ENCODE assay signal across 7 cellular contexts in the genomic region with DNA sequence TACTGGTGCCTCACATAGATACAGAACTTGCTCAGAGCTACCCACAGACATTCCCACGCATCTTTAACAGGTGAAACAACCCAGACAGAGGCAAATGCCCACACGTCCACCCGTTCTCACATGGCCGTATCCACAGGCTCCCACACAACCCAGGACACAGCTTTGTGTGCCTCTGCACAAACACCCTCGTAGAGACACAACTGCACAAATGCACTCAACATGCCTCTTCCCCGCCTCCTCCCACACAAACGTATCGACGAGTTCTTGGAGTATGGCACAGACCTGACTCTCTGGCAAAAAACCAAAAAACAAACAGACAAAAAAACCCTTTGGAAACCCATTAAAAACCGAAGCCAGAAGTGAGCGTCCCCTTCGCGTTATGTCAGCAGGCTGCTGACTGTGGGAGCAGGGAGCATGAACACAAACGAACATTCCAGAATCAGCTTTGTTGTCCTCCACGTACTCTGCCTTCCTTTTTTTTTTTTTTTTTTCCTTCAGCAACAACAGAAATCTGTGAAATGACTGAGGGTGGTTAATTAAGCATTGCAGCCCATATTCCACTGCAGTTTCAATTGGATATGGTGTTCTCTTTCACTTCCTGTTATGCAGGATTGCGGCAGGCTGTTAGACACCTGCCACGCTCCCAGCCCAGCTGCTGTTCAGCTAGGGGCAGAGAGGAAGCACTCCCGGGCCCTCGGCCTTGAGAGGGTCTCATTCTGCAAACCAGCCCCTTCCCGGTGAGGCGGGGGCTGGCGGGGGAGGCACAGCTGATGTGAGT.
DNase-seq lines count a peak whose midpoint lies in the region; ATAC-seq and TF ChIP-seq lines count a peak whose summit lies in the region.

No MANE protein-coding gene starts in this region.

- peak overlapping the region; percentile 20 for H3K4me3 Mint-ChIP-seq in activated CD4-positive, alpha-beta T cell treated with anti-CD3 and anti-CD28 coated beads, Interleukin-2, amount 10 ng/mL, durations not matched to agents 7 days and 5 days

- peaks cover 5% of the 10 kb centered on the region for H3K27me3 Mint-ChIP-seq in activated CD4-positive, alpha-beta T cell treated with anti-CD3 and anti-CD28 coated beads, Interleukin-2, amount 10 ng/mL, durations not matched to agents 7 days and 5 days

- H3K9me3 Mint-ChIP-seq in activated CD4-positive, alpha-beta T cell treated with anti-CD3 and anti-CD28 coated beads, Interleukin-2, amount 10 ng/mL, durations not matched to agents 7 days and 5 days = peaks cover 2% of the 10 kb centered on the region

- POLR2A ChIA-PET in activated CD4-positive, alpha-beta T cell treated with anti-CD3 and anti-CD28 coated beads, Interleukin-2, amount 10 ng/mL, durations not matched to agents 7 days and 5 days (lab: Charles Lee) = no interaction called here

- CTCF ChIA-PET in activated CD4-positive, alpha-beta T cell treated with anti-CD3 and anti-CD28 coated beads, Interleukin-2, amount 10 ng/mL, durations not matched to agents 7 days and 5 days (lab: Charles Lee) = interaction anchor here (0.9 to 2.1 kb wide), 4 partner anchors 11 to 19 kb away, joined by 3 to 8 read pairs (median 6); no protein-coding TSS in a partner anchor

- peak; percentile 80 for ATAC-seq in GM18520 (IDR thresholded peaks at IDR 0.05; ENCODE audit: unreplicated experiment)
- peak; percentile 88 for ATAC-seq in HG02571 (IDR thresholded peaks at IDR 0.05; ENCODE audit: unreplicated experiment)
- ATAC-seq in left ventricle myocardium superior = peak; percentile 85

- TF ChIP-seq CTCF in WERI-Rb-1 (IDR thresholded peaks at IDR 0.05; ENCODE audit: low read depth, low read length) = no peak

- peaks cover 7% of the 10 kb centered on the region for H3K36me3 Mint-ChIP-seq in activated CD4-positive, alpha-beta T cell treated with anti-CD3 and anti-CD28 coated beads, Interleukin-2, amount 10 ng/mL, durations not matched to agents 7 days and 5 days (ENCODE audit: low read depth)

- peak overlapping the region; percentile 83 for H3K27ac Mint-ChIP-seq in activated CD4-positive, alpha-beta T cell treated with anti-CD3 and anti-CD28 coated beads, Interleukin-2, amount 10 ng/mL, durations not matched to agents 7 days and 5 days

- H3K27ac ChIP-seq in WERI-Rb-1 = no peak overlapping the region

- H3K4me3 ChIP-seq in WERI-Rb-1 (ENCODE audit: low read depth, low read length) = no peak overlapping the region

- peaks cover 50% of the 10 kb centered on the region for H3K4me1 Mint-ChIP-seq in activated CD4-positive, alpha-beta T cell treated with anti-CD3 and anti-CD28 coated beads, Interleukin-2, amount 10 ng/mL, durations not matched to agents 7 days and 5 days

- H3K27me3 ChIP-seq in WERI-Rb-1 (ENCODE audit: insufficient read depth, low read depth, severe bottlenecking) = peaks cover 70% of the 10 kb centered on the region

- H3K36me3 ChIP-seq in WERI-Rb-1 = no peaks in the 10 kb centered on the region

- no peaks in the 10 kb centered on the region for H3K9me3 ChIP-seq in WERI-Rb-1 (ENCODE audit: severe bottlenecking)

- intact Hi-C loops in left ventricle myocardium superior (cut with micrococcal nuclease) = no loop called here

- DNase-seq in NCI-H128 (lab: John Stamatoyannopoulos, UW; ENCODE audit: unreplicated experiment) (peak; percentile 72), left ventricle myocardium superior (peak; percentile 68), WERI-Rb-1 (no peak)
- peak; percentile 32 for DNase-seq in activated CD4-positive, alpha-beta T cell treated with anti-CD3 and anti-CD28 coated beads, Interleukin-2, amount 10 ng/mL, durations not matched to agents 7 days and 5 days
- peak; percentile 40 for DNase-seq in stimulated activated CD4-positive, alpha-beta T cell treated with anti-CD3 and anti-CD28 coated beads, Interleukin-4, amount 100 ng/mL, for 24 hours
